Comparison of ENCODE assay signal across 1 cellular context in genomic region chr2:169798718-169799495, GRCh38.
TF ChIP-seq lines count a peak whose summit lies in the region.

Gene SSB (plus strand): TSS chr2:169798871. CDS start chr2:169800961, 2,090 bp downstream.

TF ChIP-seq in K562, 482 proteins besides CTCF, POLR2A, EP300 and RAD21 (continued from another document and continues in another):
- TF ChIP-seq ZBTB40 (IDR thresholded peaks at IDR 0.05) (peak; percentile 47; the same call in 1 of the 2 replicates), ZBTB40 (CRISPR knock-in tag; IDR thresholded peaks at IDR 0.05) (no peak), ZNF384 (IDR thresholded peaks at IDR 0.05; ENCODE audit: low read depth, low read length) (peak; percentile 74), MECOM (CRISPR knock-in tag; IDR thresholded peaks at IDR 0.05) (no peak; the same call in 1 of the 2 replicates), CREM (IDR thresholded peaks at IDR 0.05; ENCODE audit: low read depth) (peak; percentile 69), GTF2B (IDR thresholded peaks at IDR 0.05; ENCODE audit: extremely low read depth, insufficient read length) (no peak), ZNF146 (CRISPR knock-in tag; IDR thresholded peaks at IDR 0.05; ENCODE audit: unreplicated experiment) (no peak), GMEB1 (CRISPR knock-in tag; IDR thresholded peaks at IDR 0.05) (0 out of 2 replicates have a peak, but pooled peaks have one; percentile 43), VEZF1 (CRISPR knock-in tag; IDR thresholded peaks at IDR 0.05) (0 out of 2 replicates have a peak, but pooled peaks have one; percentile 26), GABPA (tag; conservative IDR thresholded peaks at IDR 0.05; ENCODE audit: low read depth) (peak; percentile 64), MGA (IDR thresholded peaks at IDR 0.05) (0 out of 2 replicates have a peak, but pooled peaks have one; percentile 26), NCOR1 (IDR thresholded peaks at IDR 0.05) (no peak), POLR2AphosphoS5 (IDR thresholded peaks at IDR 0.05; ENCODE audit: control insufficient read depth, insufficient read depth, low read depth, low read length) (peak; percentile 98), ZBTB7A (IDR thresholded peaks at IDR 0.05; ENCODE audit: borderline replicate concordance, control insufficient read depth, low read depth, low read length) (peak; percentile 31; the same call in 1 of the 2 replicates), POLR2G (IDR thresholded peaks at IDR 0.05; ENCODE audit: low read depth, low read length) (peak; percentile 99), CHD2 (IDR thresholded peaks at IDR 0.05; ENCODE audit: low read depth, low read length) (peak; percentile 37; the same call in 1 of the 2 replicates), ZNF57 (CRISPR knock-in tag; IDR thresholded peaks at IDR 0.05) (no peak), HMGXB4 (CRISPR knock-in tag; IDR thresholded peaks at IDR 0.05) (peak; percentile 82; the same call in 1 of the 2 replicates), ZBTB1 (CRISPR knock-in tag; IDR thresholded peaks at IDR 0.05; ENCODE audit: borderline replicate concordance, low read depth) (0 out of 2 replicates have a peak, but pooled peaks have one; percentile 27), E2F6 (IDR thresholded peaks at IDR 0.05; ENCODE audit: borderline replicate concordance in 1 of 2, extremely low read depth in 1 of 2, insufficient read depth in 1 of 2, insufficient read length in 1 of 2, low read depth in 1 of 2, low read length in 1 of 2, poor library complexity in 1 of 2, severe bottlenecking in 1 of 2) (peak; percentile 55 to 66), SIN3A (IDR thresholded peaks at IDR 0.05; ENCODE audit: borderline replicate concordance in 2 of 2, control insufficient read depth in 1 of 2, low read depth in 2 of 2, low read length in 2 of 2) (peak; percentile 87 to 94; a peak in 3 of 4 replicates), ZNF12 (CRISPR knock-in tag; IDR thresholded peaks at IDR 0.05) (no peak)
